In the genomic region with DNA sequence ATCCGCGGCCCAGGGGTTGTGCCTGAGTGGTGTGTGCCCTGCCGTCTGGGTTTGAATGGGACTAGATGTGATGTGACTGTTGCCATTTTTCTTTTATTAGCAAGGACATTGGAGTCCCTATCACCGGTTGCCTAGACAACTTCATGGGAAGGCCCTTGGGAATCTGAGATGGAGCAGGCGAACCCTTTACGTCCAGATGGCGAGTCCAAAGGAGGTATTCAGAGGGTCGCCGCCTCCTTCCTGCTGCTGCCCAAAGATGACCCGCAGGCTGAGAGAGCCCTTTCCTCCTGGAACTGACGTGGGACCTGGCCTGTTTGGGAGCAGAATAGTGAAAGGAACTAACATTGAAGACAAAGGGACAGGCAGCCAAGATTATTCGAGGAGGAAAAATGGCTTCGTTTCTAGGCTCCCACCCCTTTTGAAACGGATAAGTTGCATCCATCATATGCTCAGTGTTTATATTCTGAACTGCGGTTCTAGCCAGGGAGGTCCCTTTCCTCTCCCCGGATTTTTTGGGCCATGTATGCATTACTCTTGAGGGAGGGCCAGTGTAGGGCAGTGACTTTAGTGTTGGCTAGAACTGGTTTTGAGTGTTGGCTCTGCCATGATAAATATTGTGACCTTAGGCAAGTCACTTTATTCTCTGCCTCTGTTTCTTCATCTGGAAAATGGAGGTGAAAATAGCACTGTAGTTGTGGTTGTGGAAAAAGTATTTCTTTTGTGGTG, we compare ENCODE assay signal across 2 cellular contexts.
TF ChIP-seq lines count a peak whose summit lies in the region.

No MANE protein-coding gene starts in this region.

TF ChIP-seq in K562, 482 proteins besides CTCF, POLR2A, EP300 and RAD21 (continued from another document):
- TF ChIP-seq, protein P1, sequence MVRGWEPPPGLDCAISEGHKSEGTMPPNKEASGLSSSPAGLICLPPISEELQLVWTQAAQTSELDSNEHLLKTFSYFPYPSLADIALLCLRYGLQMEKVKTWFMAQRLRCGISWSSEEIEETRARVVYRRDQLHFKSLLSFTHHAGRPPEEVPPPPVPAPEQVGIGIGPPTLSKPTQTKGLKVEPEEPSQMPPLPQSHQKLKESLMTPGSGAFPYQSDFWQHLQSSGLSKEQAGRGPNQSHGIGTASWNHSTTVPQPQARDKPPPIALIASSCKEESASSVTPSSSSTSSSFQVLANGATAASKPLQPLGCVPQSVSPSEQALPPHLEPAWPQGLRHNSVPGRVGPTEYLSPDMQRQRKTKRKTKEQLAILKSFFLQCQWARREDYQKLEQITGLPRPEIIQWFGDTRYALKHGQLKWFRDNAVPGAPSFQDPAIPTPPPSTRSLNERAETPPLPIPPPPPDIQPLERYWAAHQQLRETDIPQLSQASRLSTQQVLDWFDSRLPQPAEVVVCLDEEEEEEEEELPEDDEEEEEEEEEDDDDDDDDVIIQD (CRISPR knock-in tag; IDR thresholded peaks at IDR 0.05): no peak
- TF ChIP-seq SIN3A (IDR thresholded peaks at IDR 0.05; ENCODE audit: borderline replicate concordance in 2 of 2, control insufficient read depth in 1 of 2, low read depth in 2 of 2, low read length in 2 of 2) (0 out of 4 replicates have a peak, but pooled peaks of 1 of the 2 experiments have one; percentile 16), FOXK2 (conservative IDR thresholded peaks at IDR 0.05 in 1 of 2, IDR thresholded peaks at IDR 0.05 in 1 of 2; ENCODE audit: low read depth in 2 of 2) (0 out of 4 replicates have a peak, but pooled peaks of 1 of the 2 experiments have one; percentile 22)
- TF ChIP-seq, protein P2, sequence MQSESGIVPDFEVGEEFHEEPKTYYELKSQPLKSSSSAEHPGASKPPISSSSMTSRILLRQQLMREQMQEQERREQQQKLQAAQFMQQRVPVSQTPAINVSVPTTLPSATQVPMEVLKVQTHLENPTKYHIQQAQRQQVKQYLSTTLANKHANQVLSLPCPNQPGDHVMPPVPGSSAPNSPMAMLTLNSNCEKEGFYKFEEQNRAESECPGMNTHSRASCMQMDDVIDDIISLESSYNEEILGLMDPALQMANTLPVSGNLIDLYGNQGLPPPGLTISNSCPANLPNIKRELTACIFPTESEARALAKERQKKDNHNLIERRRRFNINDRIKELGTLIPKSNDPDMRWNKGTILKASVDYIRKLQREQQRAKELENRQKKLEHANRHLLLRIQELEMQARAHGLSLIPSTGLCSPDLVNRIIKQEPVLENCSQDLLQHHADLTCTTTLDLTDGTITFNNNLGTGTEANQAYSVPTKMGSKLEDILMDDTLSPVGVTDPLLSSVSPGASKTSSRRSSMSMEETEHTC (IDR thresholded peaks at IDR 0.05): no peak

TF ChIP-seq in HepG2, 621 proteins besides CTCF, POLR2A, EP300 and RAD21 (continued from another document and continues in another):
- TF ChIP-seq, protein P3, sequence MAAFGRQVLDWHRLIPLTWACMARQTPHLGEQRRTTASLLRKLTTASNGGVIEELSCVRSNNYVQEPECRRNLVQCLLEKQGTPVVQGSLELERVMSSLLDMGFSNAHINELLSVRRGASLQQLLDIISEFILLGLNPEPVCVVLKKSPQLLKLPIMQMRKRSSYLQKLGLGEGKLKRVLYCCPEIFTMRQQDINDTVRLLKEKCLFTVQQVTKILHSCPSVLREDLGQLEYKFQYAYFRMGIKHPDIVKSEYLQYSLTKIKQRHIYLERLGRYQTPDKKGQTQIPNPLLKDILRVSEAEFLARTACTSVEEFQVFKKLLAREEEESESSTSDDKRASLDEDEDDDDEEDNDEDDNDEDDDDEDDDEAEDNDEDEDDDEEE (CRISPR knock-in tag; IDR thresholded peaks at IDR 0.05): 0 out of 2 replicates have a peak, but pooled peaks have one; percentile 74
- TF ChIP-seq, protein P4, sequence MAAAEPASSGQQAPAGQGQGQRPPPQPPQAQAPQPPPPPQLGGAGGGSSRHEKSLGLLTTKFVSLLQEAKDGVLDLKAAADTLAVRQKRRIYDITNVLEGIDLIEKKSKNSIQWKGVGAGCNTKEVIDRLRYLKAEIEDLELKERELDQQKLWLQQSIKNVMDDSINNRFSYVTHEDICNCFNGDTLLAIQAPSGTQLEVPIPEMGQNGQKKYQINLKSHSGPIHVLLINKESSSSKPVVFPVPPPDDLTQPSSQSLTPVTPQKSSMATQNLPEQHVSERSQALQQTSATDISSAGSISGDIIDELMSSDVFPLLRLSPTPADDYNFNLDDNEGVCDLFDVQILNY (CRISPR knock-in tag; conservative IDR thresholded peaks at IDR 0.05): no peak
- TF ChIP-seq, protein P5, sequence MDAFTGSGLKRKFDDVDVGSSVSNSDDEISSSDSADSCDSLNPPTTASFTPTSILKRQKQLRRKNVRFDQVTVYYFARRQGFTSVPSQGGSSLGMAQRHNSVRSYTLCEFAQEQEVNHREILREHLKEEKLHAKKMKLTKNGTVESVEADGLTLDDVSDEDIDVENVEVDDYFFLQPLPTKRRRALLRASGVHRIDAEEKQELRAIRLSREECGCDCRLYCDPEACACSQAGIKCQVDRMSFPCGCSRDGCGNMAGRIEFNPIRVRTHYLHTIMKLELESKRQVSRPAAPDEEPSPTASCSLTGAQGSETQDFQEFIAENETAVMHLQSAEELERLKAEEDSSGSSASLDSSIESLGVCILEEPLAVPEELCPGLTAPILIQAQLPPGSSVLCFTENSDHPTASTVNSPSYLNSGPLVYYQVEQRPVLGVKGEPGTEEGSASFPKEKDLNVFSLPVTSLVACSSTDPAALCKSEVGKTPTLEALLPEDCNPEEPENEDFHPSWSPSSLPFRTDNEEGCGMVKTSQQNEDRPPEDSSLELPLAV (CRISPR knock-in tag; conservative IDR thresholded peaks at IDR 0.05; ENCODE audit: low read depth): no peak
- TF ChIP-seq CENPT (CRISPR knock-in tag; IDR thresholded peaks at IDR 0.05; ENCODE audit: low read depth): 0 out of 2 replicates have a peak, but pooled peaks have one; percentile 8
- TF ChIP-seq SMARCC2 (IDR thresholded peaks at IDR 0.05): no peak
- no peak for TF ChIP-seq ZNF143 (CRISPR knock-in tag; IDR thresholded peaks at IDR 0.05)
- TF ChIP-seq ZNF501 (CRISPR knock-in tag; IDR thresholded peaks at IDR 0.05): no peak
- no peak for TF ChIP-seq DNMT3B (CRISPR knock-in tag; conservative IDR thresholded peaks at IDR 0.05)
- no peak for TF ChIP-seq RARG (CRISPR knock-in tag; IDR thresholded peaks at IDR 0.05; ENCODE audit: low read depth)
- no peak for TF ChIP-seq ZFP37 (CRISPR knock-in tag; IDR thresholded peaks at IDR 0.05; ENCODE audit: borderline replicate concordance)
- no peak for TF ChIP-seq SSRP1 (CRISPR knock-in tag; IDR thresholded peaks at IDR 0.05)
- no peak; the same call in 1 of the 2 replicates for TF ChIP-seq TGIF2 (CRISPR knock-in tag; IDR thresholded peaks at IDR 0.05)
- TF ChIP-seq MTF2 (CRISPR knock-in tag; IDR thresholded peaks at IDR 0.05; ENCODE audit: borderline replicate concordance): 0 out of 2 replicates have a peak, but pooled peaks have one; percentile 24
- TF ChIP-seq NR2C2 (CRISPR knock-in tag; IDR thresholded peaks at IDR 0.05; ENCODE audit: borderline replicate concordance): no peak
- TF ChIP-seq PHF20 (CRISPR knock-in tag; IDR thresholded peaks at IDR 0.05): no peak
- TF ChIP-seq, protein P6, sequence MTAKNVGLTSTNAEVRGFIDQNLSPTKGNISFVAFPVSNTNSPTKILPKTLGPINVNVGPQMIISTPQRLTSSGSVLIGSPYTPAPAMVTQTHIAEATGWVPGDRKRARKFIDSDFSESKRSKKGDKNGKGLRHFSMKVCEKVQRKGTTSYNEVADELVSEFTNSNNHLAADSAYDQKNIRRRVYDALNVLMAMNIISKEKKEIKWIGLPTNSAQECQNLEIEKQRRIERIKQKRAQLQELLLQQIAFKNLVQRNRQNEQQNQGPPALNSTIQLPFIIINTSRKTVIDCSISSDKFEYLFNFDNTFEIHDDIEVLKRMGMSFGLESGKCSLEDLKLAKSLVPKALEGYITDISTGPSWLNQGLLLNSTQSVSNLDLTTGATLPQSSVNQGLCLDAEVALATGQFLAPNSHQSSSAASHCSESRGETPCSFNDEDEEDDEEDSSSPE (CRISPR knock-in tag; IDR thresholded peaks at IDR 0.05): no peak
- TF ChIP-seq RFXANK (CRISPR knock-in tag; IDR thresholded peaks at IDR 0.05): no peak
- no peak for TF ChIP-seq MYC (CRISPR knock-in tag; IDR thresholded peaks at IDR 0.05; ENCODE audit: borderline replicate concordance)
- TF ChIP-seq, protein P7, sequence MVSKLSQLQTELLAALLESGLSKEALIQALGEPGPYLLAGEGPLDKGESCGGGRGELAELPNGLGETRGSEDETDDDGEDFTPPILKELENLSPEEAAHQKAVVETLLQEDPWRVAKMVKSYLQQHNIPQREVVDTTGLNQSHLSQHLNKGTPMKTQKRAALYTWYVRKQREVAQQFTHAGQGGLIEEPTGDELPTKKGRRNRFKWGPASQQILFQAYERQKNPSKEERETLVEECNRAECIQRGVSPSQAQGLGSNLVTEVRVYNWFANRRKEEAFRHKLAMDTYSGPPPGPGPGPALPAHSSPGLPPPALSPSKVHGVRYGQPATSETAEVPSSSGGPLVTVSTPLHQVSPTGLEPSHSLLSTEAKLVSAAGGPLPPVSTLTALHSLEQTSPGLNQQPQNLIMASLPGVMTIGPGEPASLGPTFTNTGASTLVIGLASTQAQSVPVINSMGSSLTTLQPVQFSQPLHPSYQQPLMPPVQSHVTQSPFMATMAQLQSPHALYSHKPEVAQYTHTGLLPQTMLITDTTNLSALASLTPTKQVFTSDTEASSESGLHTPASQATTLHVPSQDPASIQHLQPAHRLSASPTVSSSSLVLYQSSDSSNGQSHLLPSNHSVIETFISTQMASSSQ (IDR thresholded peaks at IDR 0.05; ENCODE audit: low read depth): no peak
- TF ChIP-seq, protein P7 (CRISPR knock-in tag; IDR thresholded peaks at IDR 0.05; ENCODE audit: borderline replicate concordance): no peak
- TF ChIP-seq, protein P8, sequence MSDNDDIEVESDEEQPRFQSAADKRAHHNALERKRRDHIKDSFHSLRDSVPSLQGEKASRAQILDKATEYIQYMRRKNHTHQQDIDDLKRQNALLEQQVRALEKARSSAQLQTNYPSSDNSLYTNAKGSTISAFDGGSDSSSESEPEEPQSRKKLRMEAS (IDR thresholded peaks at IDR 0.05): no peak
- TF ChIP-seq ZNF24 (IDR thresholded peaks at IDR 0.05): no peak
- 0 out of 2 replicates have a peak, but pooled peaks have one; percentile 59 for TF ChIP-seq ZNF296 (CRISPR knock-in tag; conservative IDR thresholded peaks at IDR 0.05)
- TF ChIP-seq, protein P9, sequence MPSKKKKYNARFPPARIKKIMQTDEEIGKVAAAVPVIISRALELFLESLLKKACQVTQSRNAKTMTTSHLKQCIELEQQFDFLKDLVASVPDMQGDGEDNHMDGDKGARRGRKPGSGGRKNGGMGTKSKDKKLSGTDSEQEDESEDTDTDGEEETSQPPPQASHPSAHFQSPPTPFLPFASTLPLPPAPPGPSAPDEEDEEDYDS (CRISPR knock-in tag; IDR thresholded peaks at IDR 0.05): no peak
- no peak for TF ChIP-seq ZKSCAN1 (IDR thresholded peaks at IDR 0.05; ENCODE audit: low read length)
- TF ChIP-seq RELA (CRISPR knock-in tag; IDR thresholded peaks at IDR 0.05): no peak
- no peak for TF ChIP-seq FOXK2 (IDR thresholded peaks at IDR 0.05)
- TF ChIP-seq ZNF790 (CRISPR knock-in tag; IDR thresholded peaks at IDR 0.05; ENCODE audit: borderline replicate concordance): no peak
- TF ChIP-seq ZNF883 (CRISPR knock-in tag; IDR thresholded peaks at IDR 0.05; ENCODE audit: not compliant biosample characterization): peak; percentile 15
- no peak for TF ChIP-seq ZNF331 (CRISPR knock-in tag; IDR thresholded peaks at IDR 0.05)
- TF ChIP-seq PAF1 (CRISPR knock-in tag; IDR thresholded peaks at IDR 0.05): no peak
- peak; percentile 61; the same call in 1 of the 2 replicates for TF ChIP-seq RFX1 (IDR thresholded peaks at IDR 0.05)
- TF ChIP-seq SRSF4 (IDR thresholded peaks at IDR 0.05; ENCODE audit: low read depth, low read length, poor library complexity, severe bottlenecking): no peak
- no peak for TF ChIP-seq ZNF619 (CRISPR knock-in tag; IDR thresholded peaks at IDR 0.05)
- TF ChIP-seq, protein P10, sequence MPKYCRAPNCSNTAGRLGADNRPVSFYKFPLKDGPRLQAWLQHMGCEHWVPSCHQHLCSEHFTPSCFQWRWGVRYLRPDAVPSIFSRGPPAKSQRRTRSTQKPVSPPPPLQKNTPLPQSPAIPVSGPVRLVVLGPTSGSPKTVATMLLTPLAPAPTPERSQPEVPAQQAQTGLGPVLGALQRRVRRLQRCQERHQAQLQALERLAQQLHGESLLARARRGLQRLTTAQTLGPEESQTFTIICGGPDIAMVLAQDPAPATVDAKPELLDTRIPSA (CRISPR knock-in tag; IDR thresholded peaks at IDR 0.05; ENCODE audit: borderline replicate concordance): no peak
- no peak for TF ChIP-seq PITX1 (CRISPR knock-in tag; IDR thresholded peaks at IDR 0.05)
- TF ChIP-seq MAZ (IDR thresholded peaks at IDR 0.05; ENCODE audit: borderline replicate concordance, low read depth, low read length): no peak
- TF ChIP-seq MAZ (CRISPR knock-in tag; IDR thresholded peaks at IDR 0.05; ENCODE audit: low read depth): no peak
- TF ChIP-seq NRL (CRISPR knock-in tag; IDR thresholded peaks at IDR 0.05; ENCODE audit: borderline replicate concordance): no peak
- no peak for TF ChIP-seq MATR3 (CRISPR knock-in tag; IDR thresholded peaks at IDR 0.05)
- TF ChIP-seq ZFP62 (CRISPR knock-in tag; IDR thresholded peaks at IDR 0.05): no peak
- TF ChIP-seq NR1H2 (CRISPR knock-in tag; IDR thresholded peaks at IDR 0.05; ENCODE audit: borderline replicate concordance, low read depth): no peak
- TF ChIP-seq KLF11 (CRISPR knock-in tag; IDR thresholded peaks at IDR 0.05): no peak
- peak; percentile 6; the same call in 1 of the 2 replicates for TF ChIP-seq ZNF136 (CRISPR knock-in tag; IDR thresholded peaks at IDR 0.05; ENCODE audit: low read depth)
- TF ChIP-seq ZNF30 (CRISPR knock-in tag; IDR thresholded peaks at IDR 0.05): 0 out of 2 replicates have a peak, but pooled peaks have one; percentile 31
- TF ChIP-seq, protein P11, sequence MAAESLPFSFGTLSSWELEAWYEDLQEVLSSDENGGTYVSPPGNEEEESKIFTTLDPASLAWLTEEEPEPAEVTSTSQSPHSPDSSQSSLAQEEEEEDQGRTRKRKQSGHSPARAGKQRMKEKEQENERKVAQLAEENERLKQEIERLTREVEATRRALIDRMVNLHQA (CRISPR knock-in tag; IDR thresholded peaks at IDR 0.05): no peak
- TF ChIP-seq GATAD1 (CRISPR knock-in tag; IDR thresholded peaks at IDR 0.05): no peak
- no peak for TF ChIP-seq NFE2L1 (CRISPR knock-in tag; IDR thresholded peaks at IDR 0.05; ENCODE audit: borderline replicate concordance)
- peak; percentile 43; the same call in 1 of the 2 replicates for TF ChIP-seq ZNF446 (CRISPR knock-in tag; IDR thresholded peaks at IDR 0.05)
- no peak for TF ChIP-seq ZSCAN30 (CRISPR knock-in tag; IDR thresholded peaks at IDR 0.05)
- TF ChIP-seq ELF3 (CRISPR knock-in tag; IDR thresholded peaks at IDR 0.05): no peak
